ENCODE assay signal across 19 cellular contexts in genomic region chr12:114920828-114921579, GRCh38.
DNase-seq lines count a peak whose midpoint lies in the region; ATAC-seq and TF ChIP-seq lines count a peak whose summit lies in the region.
"Had no signal": no experiment of that assay in that cellular context is flagged by ENCODE, and none has a peak within 500 bp of the region (broad histone marks: within the 10 kb centered on the region; RNA-seq: fewer than 3 reads in every experiment).

No MANE protein-coding gene starts in this region.

- no peak for ATAC-seq in HG02852 (IDR thresholded peaks at IDR 0.05; ENCODE audit: unreplicated experiment)
- no peak for ATAC-seq in HG03108 (IDR thresholded peaks at IDR 0.05; ENCODE audit: unreplicated experiment)

- peaks cover 41% of the 10 kb centered on the region for H3K4me1 Mint-ChIP-seq in nephron
- H3K4me1 Mint-ChIP-seq: activated CD4-positive, alpha-beta T cell treated with anti-CD3 and anti-CD28 coated beads, Interleukin-2, amount 10 ng/mL, durations not matched to agents 7 days and 5 days had no signal

- peaks cover 3% of the 10 kb centered on the region for H3K27me3 Mint-ChIP-seq in nephron (ENCODE audit: low read depth)
- H3K27me3 Mint-ChIP-seq: activated CD4-positive, alpha-beta T cell treated with anti-CD3 and anti-CD28 coated beads, Interleukin-2, amount 10 ng/mL, durations not matched to agents 7 days and 5 days; activated naive CD8-positive, alpha-beta T cell; activated T-cell treated with anti-CD3 and anti-CD28 coated beads, Interleukin-2, amount 50 U/mL, for 24 hours had no signal

- no peak overlapping the region for H3K4me3 ChIP-seq in fibroblast of mammary gland (ENCODE audit: control insufficient read depth, low read depth, low read length)
- no peak overlapping the region for H3K4me3 ChIP-seq in coronary artery
- H3K4me3 ChIP-seq: tibial nerve had no signal

- TF ChIP-seq CTCF in fibroblast of mammary gland (conservative IDR thresholded peaks at IDR 0.05; ENCODE audit: control insufficient read depth, insufficient read depth, low read depth, low read length) (no peak), nephron (IDR thresholded peaks at IDR 0.05; ENCODE audit: unreplicated experiment in 3 of 3) (no peak), coronary artery (IDR thresholded peaks at IDR 0.05) (no peak)

- no peak overlapping the region for H3K4me3 Mint-ChIP-seq in nephron
- H3K4me3 Mint-ChIP-seq: activated CD4-positive, alpha-beta T cell treated with anti-CD3 and anti-CD28 coated beads, Interleukin-2, amount 10 ng/mL, durations not matched to agents 7 days and 5 days; activated naive CD8-positive, alpha-beta T cell; activated T-cell treated with anti-CD3 and anti-CD28 coated beads, Interleukin-2, amount 50 U/mL, for 24 hours had no signal

- H3K27ac ChIP-seq in coronary artery: peak overlapping the region in 1 of 2 donors; percentile 32

- peaks cover 3% of the 10 kb centered on the region for H3K9me3 Mint-ChIP-seq in nephron
- H3K9me3 Mint-ChIP-seq: activated CD4-positive, alpha-beta T cell treated with anti-CD3 and anti-CD28 coated beads, Interleukin-2, amount 10 ng/mL, durations not matched to agents 7 days and 5 days had no signal

- peak overlapping the region; percentile 35 to 89 (median 75) for H3K27ac Mint-ChIP-seq in nephron
- H3K27ac Mint-ChIP-seq: activated CD4-positive, alpha-beta T cell treated with anti-CD3 and anti-CD28 coated beads, Interleukin-2, amount 10 ng/mL, durations not matched to agents 7 days and 5 days; activated naive CD8-positive, alpha-beta T cell; activated T-cell treated with anti-CD3 and anti-CD28 coated beads, Interleukin-2, amount 50 U/mL, for 24 hours had no signal

- DNase-seq in Daoy (ENCODE audit: low read depth): peak; percentile 69
- DNase-seq in MV-4-11 (lab: John Stamatoyannopoulos, UW): peak; percentile 42
- DNase-seq in fibroblast of mammary gland (ENCODE audit: low read depth): peak; percentile 98
- DNase-seq in NCI-H1930 (lab: John Stamatoyannopoulos, UW): no peak
- DNase-seq in coronary artery (ENCODE audit: low spot score): no peak
- DNase-seq: activated CD4-positive, alpha-beta T cell treated with anti-CD3 and anti-CD28 coated beads, Interleukin-2, amount 10 ng/mL, durations not matched to agents 7 days and 5 days; activated T-cell treated with anti-CD3 and anti-CD28 coated beads, Interleukin-2, amount 50 U/mL, for 24 hours; BE2C; H7; NCI-H345; retina; SK-N-SH; stimulated activated CD4-positive, alpha-beta T cell treated with anti-CD3 and anti-CD28 coated beads, Interleukin-2, amount 100 ng/mL, for 48 hours; stimulated activated CD8-positive, alpha-beta memory T cell treated with anti-CD3 and anti-CD28 coated beads, Interleukin-4, amount 100 ng/mL, for 48 hours had no signal

- H3K36me3 Mint-ChIP-seq in nephron (ENCODE audit: low read depth): peaks cover 5% of the 10 kb centered on the region
- H3K36me3 Mint-ChIP-seq: activated naive CD8-positive, alpha-beta T cell had no signal

Comparison
In these comparisons a context has a peak if more than half of its experiments do, and no peak if none do; other contexts are left out.
1. DNase-seq: peak in Daoy (single experiment), MV-4-11 (single experiment) and fibroblast of mammary gland (single experiment); none in NCI-H1930 (0 of 2) and coronary artery (single experiment).